16 cellular contexts compared by ENCODE assay signal in the genomic region with DNA sequence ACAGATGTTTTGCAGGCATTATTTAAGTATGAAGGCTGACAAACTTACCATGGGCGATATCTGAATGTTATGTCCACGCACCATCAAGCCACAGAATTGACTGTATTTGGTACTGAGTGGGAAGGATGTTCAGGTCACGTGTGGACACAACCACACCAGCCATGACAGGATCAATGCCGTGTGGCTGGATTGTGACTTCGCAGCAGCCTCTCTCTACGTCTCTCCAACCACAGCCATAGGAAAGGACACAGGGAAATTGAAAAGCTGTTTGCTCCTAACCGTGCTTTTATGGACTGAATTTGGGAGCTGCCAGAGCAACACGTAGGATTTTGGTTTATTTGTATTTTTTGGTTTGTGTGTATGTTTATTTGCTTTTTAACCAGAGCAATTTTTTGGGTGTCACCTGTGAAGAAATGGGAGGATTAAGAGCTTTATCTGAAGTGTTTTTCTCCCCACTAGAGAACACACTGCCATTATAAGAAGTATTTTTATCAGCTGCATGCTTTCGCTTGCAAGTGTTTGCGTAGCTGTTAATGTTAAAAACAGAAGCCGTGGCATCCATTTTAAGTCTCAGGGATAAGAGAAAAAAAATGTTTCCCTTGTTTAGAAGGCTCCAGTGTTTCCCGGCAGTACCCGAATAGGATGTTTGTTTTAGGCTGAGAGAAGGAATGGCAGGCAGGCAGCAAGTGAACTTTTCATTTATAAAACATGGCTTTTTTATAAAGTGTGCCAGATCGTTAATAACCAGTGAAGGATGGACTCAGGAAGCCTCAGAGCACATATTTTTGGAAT.
DNase-seq lines count a peak whose midpoint lies in the region; ATAC-seq, FAIRE-seq and TF ChIP-seq lines count a peak whose summit lies in the region.
"Had no signal": no experiment of that assay in that cellular context is flagged by ENCODE, and none has a peak within 500 bp of the region (broad histone marks: within the 10 kb centered on the region; RNA-seq: fewer than 3 reads in every experiment).

No MANE protein-coding gene starts in this region.

- H3K27me3 Mint-ChIP-seq in osteocyte (ENCODE audit: unreplicated experiment), result no peaks in the 10 kb centered on the region
- H3K27me3 Mint-ChIP-seq in endothelial cell (ENCODE audit: unreplicated experiment), result peaks cover 2% of the 10 kb centered on the region

- TF ChIP-seq EP300 in gastroesophageal sphincter (IDR thresholded peaks at IDR 0.05), result no peak

- peaks cover 15 to 63% (median 18%) of the 10 kb centered on the region in 3 donors for H3K4me1 ChIP-seq in gastroesophageal sphincter

- peak; percentile 71 for DNase-seq in NCI-H2107 treated with DMSO at 0.1 percent for 48 hours (lab: John Stamatoyannopoulos, UW; ENCODE audit: unreplicated experiment)
- DNase-seq in NCI-H2107 (lab: John Stamatoyannopoulos, UW), result no peak
- DNase-seq in osteocyte (ENCODE audit: extremely low spot score, unreplicated experiment), result no peak
- no peak for DNase-seq in urothelium cell line (ENCODE audit: low spot score)
- no peak for DNase-seq in SIG-M5 (lab: John Stamatoyannopoulos, UW)
- DNase-seq in endothelial cell (ENCODE audit: low spot score), result no peak
- no peak for DNase-seq in NCI-H2029 treated with DMSO at 0.1 percent for 48 hours (lab: John Stamatoyannopoulos, UW)
- DNase-seq: 8988T; activated CD4-positive, alpha-beta T cell treated with anti-CD3 and anti-CD28 coated beads for 4 hours; glutamatergic neuron; Kasumi-1 had no signal

- FAIRE-seq in urothelium cell line (lab: Jason Lieb, UNC), result peak; percentile 48
- FAIRE-seq: colon, D721Med had no signal

- no peaks in the 10 kb centered on the region for H3K27me3 ChIP-seq in gastroesophageal sphincter

- TF ChIP-seq POLR2A in gastroesophageal sphincter (IDR thresholded peaks at IDR 0.05), result no peak

- peak in 1 of 4 experiments; percentile 11 for TF ChIP-seq CTCF in gastroesophageal sphincter (IDR thresholded peaks at IDR 0.05)
- no peak for TF ChIP-seq CTCF in osteocyte (IDR thresholded peaks at IDR 0.05)
- no peak for TF ChIP-seq CTCF in endothelial cell (IDR thresholded peaks at IDR 0.05; ENCODE audit: unreplicated experiment)

- H3K4me1 Mint-ChIP-seq in osteocyte (ENCODE audit: unreplicated experiment) (peaks cover 47% of the 10 kb centered on the region), endothelial cell (ENCODE audit: unreplicated experiment) (peaks cover 8% of the 10 kb centered on the region)
- H3K4me1 Mint-ChIP-seq: memory B cell had no signal

- H3K9me3 ChIP-seq in gastroesophageal sphincter, result no peaks in the 10 kb centered on the region

- H3K4me3 ChIP-seq in gastroesophageal sphincter, result no peak overlapping the region
- H3K4me3 ChIP-seq: SK-N-MC had no signal

- H3K36me3 Mint-ChIP-seq in osteocyte (ENCODE audit: unreplicated experiment), result peaks cover 4% of the 10 kb centered on the region
- no peaks in the 10 kb centered on the region for H3K36me3 Mint-ChIP-seq in endothelial cell (ENCODE audit: low read depth, unreplicated experiment)
- H3K36me3 Mint-ChIP-seq: memory B cell had no signal

- H3K27ac Mint-ChIP-seq in osteocyte (ENCODE audit: unreplicated experiment) (peak overlapping the region; percentile 98), endothelial cell (ENCODE audit: unreplicated experiment) (no peak overlapping the region)
- H3K27ac Mint-ChIP-seq: memory B cell had no signal

- no peaks in the 10 kb centered on the region for H3K36me3 ChIP-seq in gastroesophageal sphincter

- WGBS in gastroesophageal sphincter (ENCODE audit: low coverage in 1 of 2), 2 donors, result 32 to 53% methylated on average over 9 to 14 of the region's 14 CpGs

- H3K9me3 Mint-ChIP-seq in osteocyte (ENCODE audit: unreplicated experiment) (no peaks in the 10 kb centered on the region), endothelial cell (ENCODE audit: unreplicated experiment) (no peaks in the 10 kb centered on the region)
- H3K9me3 Mint-ChIP-seq: memory B cell had no signal

- ATAC-seq in gastroesophageal sphincter, result peak; percentile 60

- H3K4me3 Mint-ChIP-seq in osteocyte (ENCODE audit: unreplicated experiment), result no peak overlapping the region
- H3K4me3 Mint-ChIP-seq in endothelial cell (ENCODE audit: unreplicated experiment), result no peak overlapping the region
- H3K4me3 Mint-ChIP-seq: memory B cell had no signal

- H3K27ac ChIP-seq in gastroesophageal sphincter, result peak overlapping the region; percentile 81 to 98 (median 85)
- H3K27ac ChIP-seq: SK-N-MC had no signal
